ENCODE assay signal across 8 cellular contexts in genomic region chr20:49813305-49813974, GRCh38. TPM values are rescaled to one million over a fixed set of nuclear protein-coding genes. Genes with fewer than 3 reads are reported as not detected.
DNase-seq lines count a peak whose midpoint lies in the region; ATAC-seq and TF ChIP-seq lines count a peak whose summit lies in the region.

No MANE protein-coding gene starts in this region.

- DNase-seq in H7 (no peak), foreskin keratinocyte (no peak), NCI-H1694 treated with DMSO at 0.1 percent for 48 hours (lab: John Stamatoyannopoulos, UW) (no peak)

- H3K36me3 ChIP-seq in H7 (replicated peaks; ENCODE audit: control insufficient read depth, insufficient read depth, low read length) (no peaks in the 10 kb centered on the region; the same call in 1 of the 2 replicates), skeletal muscle satellite cell (ENCODE audit: insufficient read depth, low read length) (peaks cover 6% of the 10 kb centered on the region)

- H3K4me3 ChIP-seq in H7 (ENCODE audit: insufficient read depth, low read depth, low read length) (peak overlapping the region; percentile 61), skeletal muscle satellite cell (ENCODE audit: low read length) (peak overlapping the region; percentile 94)

- peak overlapping the region; percentile 98 for H3K4me2 ChIP-seq in skeletal muscle satellite cell (ENCODE audit: low read length)

- H3K27me3 ChIP-seq in H7 (ENCODE audit: control insufficient read depth, insufficient read depth, low read length) (no peaks in the 10 kb centered on the region), foreskin keratinocyte (no peaks in the 10 kb centered on the region), skeletal muscle satellite cell (ENCODE audit: control insufficient read depth, insufficient read depth, low read length) (no peaks in the 10 kb centered on the region)

- H3K27ac ChIP-seq in VCaP (peak overlapping the region; percentile 90), foreskin keratinocyte (peak overlapping the region; percentile 96)

- TF ChIP-seq CTCF in VCaP (conservative IDR thresholded peaks at IDR 0.05) = no peak
- TF ChIP-seq CTCF in foreskin keratinocyte (conservative IDR thresholded peaks at IDR 0.05) = no peak

- ATAC-seq in foreskin keratinocyte (no peak), GM21717 (IDR thresholded peaks at IDR 0.05; ENCODE audit: unreplicated experiment) (no peak), GM21786 (IDR thresholded peaks at IDR 0.05; ENCODE audit: unreplicated experiment) (no peak), GM18870 (IDR thresholded peaks at IDR 0.05; ENCODE audit: unreplicated experiment) (no peak)

- H3K9ac ChIP-seq in skeletal muscle satellite cell (ENCODE audit: low read depth, low read length) = peak overlapping the region; percentile 91

- H3K9me3 ChIP-seq in skeletal muscle satellite cell (replicated peaks; ENCODE audit: low read length) = no peaks in the 10 kb centered on the region

- H3K4me1 ChIP-seq in foreskin keratinocyte (peaks cover 2% of the 10 kb centered on the region), skeletal muscle satellite cell (ENCODE audit: control insufficient read depth, insufficient read depth, low read length) (peaks cover 22% of the 10 kb centered on the region)

RNA-seq across cellular contexts. Expression of gene SLC9A8, which starts 0.8 kb away (rescaled TPM):
- 6.4 and 6.7 TPM in 2 replicates for total RNA-seq in H7 (2014; rRNA removed; shearing (Covaris generic))
- 3.7 and 5.9 TPM in 2 replicates for total RNA-seq in foreskin keratinocyte
- 1.7 and 2.3 TPM in 2 replicates for polyA plus RNA-seq in foreskin keratinocyte
- total RNA-seq in skeletal muscle satellite cell (2012; rRNA removed) = 4.6 and 4.8 TPM in 2 replicates
